Comparison of ENCODE assay signal across 9 cellular contexts in genomic region chr22:27212617-27213177, GRCh38.
DNase-seq lines count a peak whose midpoint lies in the region; ATAC-seq, FAIRE-seq and TF ChIP-seq lines count a peak whose summit lies in the region.
"Had no signal": no experiment of that assay in that cellular context is flagged by ENCODE, and none has a peak within 500 bp of the region (broad histone marks: within the 10 kb centered on the region; RNA-seq: fewer than 3 reads in every experiment).

No MANE protein-coding gene starts in this region.

- H3K27ac Mint-ChIP-seq in naive thymus-derived CD4-positive, alpha-beta T cell, result no peak overlapping the region
- H3K27ac Mint-ChIP-seq in H9, result no peak overlapping the region

- WGBS in pancreas, 2 donors, result 10% methylated on average over 14 of the region's 14 CpGs
- WGBS in H9 (ENCODE audit: extremely low coverage, insufficient read length, low lambda C conversion rate), result no CpG with 5 or more reads among the region's 14 CpGs

- H2AFZ ChIP-seq in H9 (ENCODE audit: low read length), result no peak overlapping the region

- no peak overlapping the region for H3T11ph ChIP-seq in H9 (ENCODE audit: low read length)

- CTCF ChIA-PET in naive thymus-derived CD4-positive, alpha-beta T cell (lab: Charles Lee), result no interaction called here

- H3K36me3 ChIP-seq in pancreas, result no peaks in the 10 kb centered on the region
- H3K36me3 ChIP-seq in naive thymus-derived CD4-positive, alpha-beta T cell (ENCODE audit: control insufficient read depth in 2 of 3, insufficient read depth in 3 of 3, low read length in 3 of 3), result no peaks in the 10 kb centered on the region

- H2BK5ac ChIP-seq in H9 (ENCODE audit: insufficient read length, low read length), result no peak overlapping the region

- no peaks in the 10 kb centered on the region for H4K20me1 ChIP-seq in H9 (ENCODE audit: control insufficient read depth, insufficient read depth, insufficient read length)

- no peaks in the 10 kb centered on the region for H3K27me3 ChIP-seq in pancreas
- no peaks in the 10 kb centered on the region for H3K27me3 ChIP-seq in naive thymus-derived CD4-positive, alpha-beta T cell (ENCODE audit: control insufficient read depth in 2 of 2, insufficient read depth in 2 of 2, low read length in 2 of 2)
- H3K27me3 ChIP-seq in H9 (ENCODE audit: insufficient read depth, low read length), result no peaks in the 10 kb centered on the region; the same call in 1 of the 2 replicates

- intact Hi-C loops in pancreas (cut with DNase I), result no loop called here
- intact Hi-C loops in naive thymus-derived CD4-positive, alpha-beta T cell (cut with micrococcal nuclease), result no loop called here

- H3K36me3 Mint-ChIP-seq in naive thymus-derived CD4-positive, alpha-beta T cell, result no peaks in the 10 kb centered on the region
- no peaks in the 10 kb centered on the region for H3K36me3 Mint-ChIP-seq in H9 (ENCODE audit: insufficient read depth in 1 of 3, low read depth in 3 of 3)

- POLR2A ChIA-PET in naive thymus-derived CD4-positive, alpha-beta T cell (lab: Charles Lee), result no interaction called here

- H3K14ac ChIP-seq in H9 (ENCODE audit: insufficient read depth, low read length), result no peak overlapping the region

- peak; percentile 87 to 94 (median 91) for ATAC-seq in pancreas
- ATAC-seq in GM18511 (IDR thresholded peaks at IDR 0.05; ENCODE audit: unreplicated experiment), result no peak
- no peak for ATAC-seq in naive thymus-derived CD4-positive, alpha-beta T cell

- H3K79me1 ChIP-seq in H9 (ENCODE audit: insufficient read depth, low read depth, low read length, poor library complexity, severe bottlenecking), result no peaks in the 10 kb centered on the region

- no peak overlapping the region for H4K5ac ChIP-seq in H9 (ENCODE audit: insufficient read length, low read depth, low read length)

- no peak overlapping the region for H2BK20ac ChIP-seq in H9 (ENCODE audit: low read depth, low read length, poor library complexity, severe bottlenecking)

- no peak overlapping the region for H3K18ac ChIP-seq in H9 (ENCODE audit: insufficient read length, low read depth, low read length)

- H4K91ac ChIP-seq in H9 (ENCODE audit: insufficient read length, low read depth, low read length), result no peak overlapping the region

- H3K27me3 Mint-ChIP-seq in naive thymus-derived CD4-positive, alpha-beta T cell, result peaks cover 8 to 49% (median 38%) of the 10 kb centered on the region in 5 donors
- peaks cover 13% of the 10 kb centered on the region for H3K27me3 Mint-ChIP-seq in H9 (ENCODE audit: low read depth)

- H3K9me3 ChIP-seq in pancreas, result no peaks in the 10 kb centered on the region
- H3K9me3 ChIP-seq in naive thymus-derived CD4-positive, alpha-beta T cell (ENCODE audit: control insufficient read depth in 2 of 3, low read length in 3 of 3), result no peaks in the 10 kb centered on the region
- no peaks in the 10 kb centered on the region for H3K9me3 ChIP-seq in H9 (ENCODE audit: control insufficient read depth, low read depth, low read length)

- no peak overlapping the region for H3K4me3 ChIP-seq in pancreas
- H3K4me3 ChIP-seq in naive thymus-derived CD4-positive, alpha-beta T cell (ENCODE audit: low read length), result no peak overlapping the region

- no peaks in the 10 kb centered on the region for H3K79me2 ChIP-seq in H9 (ENCODE audit: insufficient read depth, low read length)

- no peak overlapping the region for H3K4me2 ChIP-seq in H9 (ENCODE audit: insufficient read depth, insufficient read length, low read length)

- H3K9ac ChIP-seq in H9 (ENCODE audit: extremely low read depth, insufficient read length, low read length), result no peak overlapping the region

- H3K27ac ChIP-seq in pancreas, result peak overlapping the region in 2 of 4 donors; percentile 39 to 66
- H3K27ac ChIP-seq in naive thymus-derived CD4-positive, alpha-beta T cell (ENCODE audit: low read depth, low read length), result no peak overlapping the region
- no peak overlapping the region for H3K27ac ChIP-seq in H9 (ENCODE audit: insufficient read length, low read depth, low read length)

- H3K4me1 Mint-ChIP-seq in naive thymus-derived CD4-positive, alpha-beta T cell, result no peaks in the 10 kb centered on the region
- H3K4me1 Mint-ChIP-seq in H9, result peaks cover 10 to 16% of the 10 kb centered on the region in 2 experiments

- H4K8ac ChIP-seq in H9 (replicated peaks; ENCODE audit: insufficient read length, low read depth, low read length), result no peak overlapping the region

- H3K23me2 ChIP-seq in H9 (ENCODE audit: insufficient read length, low read depth, low read length, poor library complexity, severe bottlenecking), result no peaks in the 10 kb centered on the region

- H3K4ac ChIP-seq in H9 (ENCODE audit: low read depth, low read length), result no peak overlapping the region

- peaks cover 0 to 3% (median 0%) of the 10 kb centered on the region in 11 donors for H3K9me3 Mint-ChIP-seq in naive thymus-derived CD4-positive, alpha-beta T cell
- H3K9me3 Mint-ChIP-seq in H9, result no peaks in the 10 kb centered on the region

- H2BK15ac ChIP-seq in H9 (ENCODE audit: low read depth, low read length), result no peak overlapping the region

- TF ChIP-seq CTCF in pancreas (IDR thresholded peaks at IDR 0.05) (no peak), H9 (conservative IDR thresholded peaks at IDR 0.05) (no peak)

- no peak overlapping the region for H3K56ac ChIP-seq in H9 (ENCODE audit: insufficient read length, low read depth, low read length)

- no peak overlapping the region for H2BK120ac ChIP-seq in H9 (ENCODE audit: low read depth, low read length, poor library complexity, severe bottlenecking)

- DNase-seq in COLO829 (ENCODE audit: low spot score) (peak; percentile 65), NCI-H69 (lab: John Stamatoyannopoulos, UW) (peak; percentile 19), fibroblast of gingiva (ENCODE audit: low read depth) (peak; percentile 96), pancreas (peak in 4 of 6 donors; percentile 58 to 85 (median 80)), cerebellum (ENCODE audit: low spot score) (no peak), H9 (no peak)
- DNase-seq in naive thymus-derived CD4-positive, alpha-beta T cell, result no peak

- H3K23ac ChIP-seq in H9 (ENCODE audit: insufficient read length, low read depth, low read length), result no peak overlapping the region

- no peak overlapping the region for H2AK5ac ChIP-seq in H9 (ENCODE audit: insufficient read length, low read length)

- H3K4me1 ChIP-seq in pancreas (peaks cover 0 to 9% (median 5%) of the 10 kb centered on the region in 3 donors), H9 (ENCODE audit: insufficient read depth, low read length) (no peaks in the 10 kb centered on the region)
- H3K4me1 ChIP-seq in naive thymus-derived CD4-positive, alpha-beta T cell (ENCODE audit: control insufficient read depth in 2 of 2, insufficient read depth in 2 of 2, low read length in 2 of 2), result no peaks in the 10 kb centered on the region

- H3K4me3 Mint-ChIP-seq in naive thymus-derived CD4-positive, alpha-beta T cell, result no peak overlapping the region
- H3K4me3 Mint-ChIP-seq in H9, result no peak overlapping the region

- peak; percentile 87 for FAIRE-seq in pancreas (lab: Jason Lieb, UNC)
- FAIRE-seq: islet of Langerhans had no signal

- H2BK12ac ChIP-seq in H9 (ENCODE audit: insufficient read length, low read depth, low read length), result no peak overlapping the region

Comparison
In these comparisons a context has a peak if more than half of its experiments do, and no peak if none do; other contexts are left out.
1. DNase-seq: peak in COLO829 (single experiment), NCI-H69 (single experiment), fibroblast of gingiva (single experiment) and pancreas (4 of 6); none in naive thymus-derived CD4-positive, alpha-beta T cell (0 of 9), cerebellum (single experiment) and H9 (single experiment).
2. ATAC-seq: peak in pancreas (4 of 4); none in GM18511 (single experiment) and naive thymus-derived CD4-positive, alpha-beta T cell (single experiment).